2 cellular contexts compared by ENCODE assay signal in genomic region chrX:10089378-10089795, GRCh38.
TF ChIP-seq lines count a peak whose summit lies in the region.

No MANE protein-coding gene starts in this region.

TF ChIP-seq in IMR-90, 13 proteins besides CTCF, POLR2A, EP300 and RAD21 (continued from another document):
- no peak for TF ChIP-seq ELK1 (IDR thresholded peaks at IDR 0.05; ENCODE audit: borderline replicate concordance, low read depth, low read length)
- TF ChIP-seq BHLHE40 (IDR thresholded peaks at IDR 0.05; ENCODE audit: low read depth, low read length) = no peak
- TF ChIP-seq SMC3 (IDR thresholded peaks at IDR 0.05; ENCODE audit: low read depth, low read length) = no peak
- no peak for TF ChIP-seq RCOR1 (IDR thresholded peaks at IDR 0.05; ENCODE audit: insufficient replicate concordance, low read length)
- no peak for TF ChIP-seq USF2 (IDR thresholded peaks at IDR 0.05; ENCODE audit: low read depth, low read length)
- TF ChIP-seq NFE2L2 (IDR thresholded peaks at IDR 0.05; ENCODE audit: low read depth, low read length) = no peak
- no peak for TF ChIP-seq RFX5 (IDR thresholded peaks at IDR 0.05; ENCODE audit: low read depth, low read length)
- TF ChIP-seq CHD1 (IDR thresholded peaks at IDR 0.05; ENCODE audit: low read depth, low read length) = no peak
TF ChIP-seq in IMR-90: peak in this region for 0.

TF ChIP-seq in SK-N-SH treated with all-trans-retinoic acid at 6 μM for 48 hours, 23 proteins besides CTCF, POLR2A, EP300 and RAD21 (continued from another document):
- TF ChIP-seq POU6F1 (CRISPR knock-in tag; IDR thresholded peaks at IDR 0.05; ENCODE audit: borderline replicate concordance, low read depth) = no peak
- TF ChIP-seq CSRNP3 (CRISPR knock-in tag; IDR thresholded peaks at IDR 0.05) = no peak
- no peak for TF ChIP-seq ESRRG (CRISPR knock-in tag; IDR thresholded peaks at IDR 0.05)
- TF ChIP-seq TSHZ2 (CRISPR knock-in tag; IDR thresholded peaks at IDR 0.05) = no peak
- no peak for TF ChIP-seq PPARA (CRISPR knock-in tag; IDR thresholded peaks at IDR 0.05; ENCODE audit: borderline replicate concordance)
TF ChIP-seq in SK-N-SH treated with all-trans-retinoic acid at 6 μM for 48 hours: peak in this region for 0.
